In the genomic region with DNA sequence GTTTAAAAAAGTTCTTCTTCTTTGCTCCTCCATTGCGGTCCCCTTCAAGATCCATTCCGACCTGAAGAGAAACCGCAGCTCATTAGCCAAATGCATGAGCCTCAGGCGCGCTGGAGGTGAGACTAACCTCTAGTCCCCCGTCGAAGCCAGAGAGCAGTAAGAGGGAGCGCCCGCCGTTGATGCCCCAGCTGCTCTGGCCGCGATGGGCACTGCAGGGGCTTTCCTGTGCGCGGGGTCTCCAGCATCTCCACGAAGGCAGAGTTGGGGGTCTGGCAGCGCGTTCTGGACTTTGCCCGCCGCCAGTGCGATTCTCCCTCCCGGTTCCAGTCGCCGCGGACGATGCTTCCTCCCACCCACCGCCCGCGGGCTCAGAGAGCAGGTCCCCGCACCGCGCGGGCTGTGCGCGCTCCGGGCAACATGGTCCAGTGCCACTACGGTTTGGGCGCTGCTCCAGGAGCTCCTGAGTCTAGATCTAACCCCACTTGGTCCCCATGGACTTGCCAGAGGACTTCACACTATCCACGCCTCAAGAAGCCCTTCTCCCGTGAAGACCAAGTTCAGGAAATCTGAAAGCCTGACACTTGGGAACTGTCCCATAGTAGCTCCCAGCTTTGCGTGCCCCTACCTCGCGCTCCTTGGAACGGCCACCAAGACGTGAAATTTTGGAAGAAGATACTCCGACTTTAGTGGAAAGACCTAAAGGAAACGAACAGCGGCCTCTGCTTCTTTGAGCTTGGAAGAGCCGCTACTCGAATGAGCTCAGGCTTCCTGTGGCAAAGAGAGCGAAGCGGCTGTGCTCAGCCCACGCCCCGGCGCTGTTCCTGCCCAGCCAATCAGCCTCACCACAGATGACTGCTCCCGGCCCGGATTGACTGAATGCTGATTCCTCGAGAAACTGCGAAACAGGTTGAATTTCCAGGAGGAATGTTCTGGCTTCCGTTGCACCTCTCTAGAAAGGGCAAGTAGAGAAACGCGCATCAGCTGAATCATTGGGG, we compare ENCODE assay signal across 8 cellular contexts. TPM values are rescaled to one million over a fixed set of nuclear protein-coding genes. Genes with fewer than 3 reads are reported as not detected.
A peak's percentile ranks its signal among the peaks of the same experiment; 100 is the strongest.
DNase-seq lines count a peak whose midpoint lies in the region; ATAC-seq, FAIRE-seq and TF ChIP-seq lines count a peak whose summit lies in the region.

A gene (minus strand): TSS at position 755 of the 995 bp plus-strand sequence. CDS start 700 bp downstream, at position 55.

- peaks cover 3% of the 10 kb centered on the region for H3K27me3 Mint-ChIP-seq in CD8-positive, alpha-beta T cell (ENCODE audit: low read depth)
- H3K27me3 Mint-ChIP-seq in immature natural killer cell (ENCODE audit: low read depth in 3 of 3) = peaks cover 0 to 8% (median 6%) of the 10 kb centered on the region in 3 donors

- H3K4me1 ChIP-seq in CD8-positive, alpha-beta T cell (ENCODE audit: insufficient read depth, low read length) = peaks cover 20% of the 10 kb centered on the region
- H3K4me1 ChIP-seq in small intestine (ENCODE audit: control insufficient read depth in 2 of 2, insufficient read depth in 1 of 2, low read depth in 1 of 2, low read length in 1 of 2) (no peaks in the 10 kb centered on the region), PC-3 (ENCODE audit: insufficient read depth, low read length) (no peaks in the 10 kb centered on the region)

- no peak for FAIRE-seq in small intestine (lab: Jason Lieb, UNC)

- CTCF ChIA-PET in CD8-positive, alpha-beta T cell (lab: Charles Lee) = interaction anchor here (0.6 to 2.3 kb wide), 7 partner anchors 9 to 275 kb away, joined by 3 to 10 read pairs (median 4); no protein-coding TSS in a partner anchor
- CTCF ChIA-PET in PC-3 (lab: Charles Lee) = no interaction called here

- peak within 1 kb of the TSS; percentile 83 for H3K4me3 ChIP-seq in CD8-positive, alpha-beta T cell (ENCODE audit: low read depth, low read length)
- H3K4me3 ChIP-seq in cardiac fibroblast (replicated peaks in 1 of 2; ENCODE audit: low read depth in 2 of 2, low read length in 2 of 2) (peak within 1 kb of the TSS; percentile 19 to 25), small intestine (ENCODE audit: low read depth in 1 of 2, low read length in 2 of 2) (peak within 1 kb of the TSS; percentile 37 to 89), PC-3 (ENCODE audit: low read length) (no peak within 1 kb of the TSS)

- WGBS in small intestine, 3 donors = 0 to 1% (median 0%) methylated on average over 61 of the region's 61 CpGs

- H3K27me3 ChIP-seq in CD8-positive, alpha-beta T cell (ENCODE audit: insufficient read depth, low read length) = no peaks in the 10 kb centered on the region
- H3K27me3 ChIP-seq in small intestine (ENCODE audit: control insufficient read depth in 2 of 2, insufficient read depth in 2 of 2, low read length in 2 of 2) (peaks cover 0 to 2% of the 10 kb centered on the region in 2 donors), PC-3 (ENCODE audit: low read length) (peaks cover 36% of the 10 kb centered on the region)

- H3K9me3 Mint-ChIP-seq in CD8-positive, alpha-beta T cell = no peaks in the 10 kb centered on the region
- H3K9me3 Mint-ChIP-seq in immature natural killer cell = no peaks in the 10 kb centered on the region

- no peak within 1 kb of the TSS for H3K4me2 ChIP-seq in PC-3 (ENCODE audit: low read length)

- ATAC-seq in CD8-positive, alpha-beta T cell = peak; percentile 88
- ATAC-seq in GM19397 (IDR thresholded peaks at IDR 0.05; ENCODE audit: unreplicated experiment) = peak; percentile 61
- ATAC-seq in HG03469 (IDR thresholded peaks at IDR 0.05; ENCODE audit: unreplicated experiment) = peak; percentile 34
- ATAC-seq in PC-3 = no peak

- POLR2A ChIA-PET in CD8-positive, alpha-beta T cell (lab: Charles Lee) = interaction anchor here (0.7 to 2.3 kb wide), 10 partner anchors 10 to 382 kb away, joined by 3 to 19 read pairs (median 5); a partner anchor contains a TSS
- POLR2A ChIA-PET in PC-3 (lab: Charles Lee; ENCODE audit: unreplicated experiment) = no interaction called here

- DNase-seq in CD8-positive, alpha-beta T cell = peak; percentile 12 to 74 (median 49)
- DNase-seq in UCSD-AML1 (lab: John Stamatoyannopoulos, UW; ENCODE audit: unreplicated experiment) (peak; percentile 23), cardiac fibroblast (ENCODE audit: low read depth in 2 of 2) (peak; percentile 15 to 29), immature natural killer cell (peak; percentile 52 to 62 (median 59)), small intestine (peak; percentile 84), PC-3 (no peak)

- no peak for TF ChIP-seq CTCF in CD8-positive, alpha-beta T cell (IDR thresholded peaks at IDR 0.05)
- TF ChIP-seq CTCF in cardiac fibroblast (IDR thresholded peaks at IDR 0.05; ENCODE audit: low read depth, low read length) (no peak), PC-3 (conservative IDR thresholded peaks at IDR 0.05; ENCODE audit: low read depth, low read length) (no peak)

- no TSS peak for BruUV-seq in PC-3 (replicated peaks; lab: Mats Ljungman, UMichigan)

- peaks cover 7% of the 10 kb centered on the region for H3K36me3 Mint-ChIP-seq in CD8-positive, alpha-beta T cell
- peaks cover 0 to 7% (median 0%) of the 10 kb centered on the region in 3 donors for H3K36me3 Mint-ChIP-seq in immature natural killer cell

- no peaks in the 10 kb centered on the region for H3F3A ChIP-seq in PC-3 (ENCODE audit: low read length, unreplicated experiment)

- no peaks in the 10 kb centered on the region for H3K36me3 ChIP-seq in CD8-positive, alpha-beta T cell (ENCODE audit: insufficient read depth, low read length)
- H3K36me3 ChIP-seq in small intestine (ENCODE audit: control insufficient read depth in 2 of 2, insufficient read depth in 2 of 2, low read length in 2 of 2) (no peaks in the 10 kb centered on the region), PC-3 (ENCODE audit: low read depth, low read length) (no peaks in the 10 kb centered on the region)

- no peaks in the 10 kb centered on the region for H4K20me1 ChIP-seq in PC-3 (ENCODE audit: low read length)

- H3K79me2 ChIP-seq in PC-3 (ENCODE audit: low read length) = no peaks in the 10 kb centered on the region

- H3K27ac ChIP-seq in CD8-positive, alpha-beta T cell (ENCODE audit: low read depth, low read length) = peak within 1 kb of the TSS; percentile 71
- H3K27ac ChIP-seq in small intestine (ENCODE audit: low read depth in 1 of 2, low read length in 1 of 2) = peak within 1 kb of the TSS; percentile 71 to 78
- no peak within 1 kb of the TSS for H3K27ac ChIP-seq in PC-3 (ENCODE audit: low read length)

- H3K9me3 ChIP-seq in CD8-positive, alpha-beta T cell (ENCODE audit: low read length) = no peaks in the 10 kb centered on the region
- no peaks in the 10 kb centered on the region for H3K9me3 ChIP-seq in small intestine (ENCODE audit: control insufficient read depth, low read depth)
- H3K9me3 ChIP-seq in PC-3 (ENCODE audit: low read length) = no peaks in the 10 kb centered on the region

- peak within 1 kb of the TSS; percentile 92 for H3K27ac Mint-ChIP-seq in CD8-positive, alpha-beta T cell
- peak within 1 kb of the TSS; percentile 83 to 94 (median 92) for H3K27ac Mint-ChIP-seq in immature natural killer cell

- H2AFZ ChIP-seq in PC-3 (ENCODE audit: low read length) = no peak within 1 kb of the TSS

- intact Hi-C loops in CD8-positive, alpha-beta T cell (cut with DNase I, micrococcal nuclease) = loop anchor here (1.0 to 2.0 kb wide), 4 partner anchors 10 to 36 kb away; a partner anchor contains a TSS
- intact Hi-C loops in PC-3 (cut with micrococcal nuclease) = no loop called here

- H3K9me2 ChIP-seq in PC-3 (replicated peaks; ENCODE audit: low read length) = no peaks in the 10 kb centered on the region

- H3K4me1 Mint-ChIP-seq in CD8-positive, alpha-beta T cell (ENCODE audit: low read depth) = peaks cover 36% of the 10 kb centered on the region
- H3K4me1 Mint-ChIP-seq in immature natural killer cell = peaks cover 29 to 53% of the 10 kb centered on the region in 2 donors

- peak within 1 kb of the TSS; percentile 83 for H3K4me3 Mint-ChIP-seq in CD8-positive, alpha-beta T cell
- peak within 1 kb of the TSS; percentile 85 to 96 (median 88) for H3K4me3 Mint-ChIP-seq in immature natural killer cell

- no peak within 1 kb of the TSS for H3K9ac ChIP-seq in PC-3 (ENCODE audit: low read length)

RNA-seq across cellular contexts. Expression of the gene that starts here (rescaled TPM):
- total RNA-seq in CD8-positive, alpha-beta T cell = 10 to 100 TPM; 38.4 to 40.0 TPM
- polyA plus RNA-seq in immature natural killer cell (10 to 100 TPM; 55.5 to 66.5 (median 56.0) TPM), small intestine (10 to 100 TPM; 17.3 to 63.2 (median 53.9) TPM)
- not detected in 2 replicates for total RNA-seq in PC-3 (2014; rRNA removed)

Comparison
In these comparisons a context has a peak if more than half of its experiments do, and no peak if none do; other contexts are left out.
1. RNA of the gene that starts here (total RNA-seq): 38.4 to 40.0 TPM in CD8-positive, alpha-beta T cell; not detected in PC-3; every median in the first group is over 10 times any median in the second.